10 cellular contexts compared by ENCODE assay signal in genomic region chr10:32960022-32960421, GRCh38. TPM values are rescaled to one million over a fixed set of nuclear protein-coding genes. Genes with fewer than 3 reads are reported as not detected.
A peak's percentile ranks its signal among the peaks of the same experiment; 100 is the strongest.
DNase-seq lines count a peak whose midpoint lies in the region; ATAC-seq and TF ChIP-seq lines count a peak whose summit lies in the region.
"Had no signal": no experiment of that assay in that cellular context is flagged by ENCODE, and none has a peak within 500 bp of the region (broad histone marks: within the 10 kb centered on the region; RNA-seq: fewer than 3 reads in every experiment).

No MANE protein-coding gene starts in this region.

- peaks cover 0 to 67% (median 7%) of the 10 kb centered on the region in 3 donors for H3K4me1 ChIP-seq in gastroesophageal sphincter
- peaks cover 14 to 61% (median 39%) of the 10 kb centered on the region in 4 donors for H3K4me1 ChIP-seq in stomach

- H3K36me3 Mint-ChIP-seq in activated CD8-positive, alpha-beta T cell treated with anti-CD3 and anti-CD28 coated beads for 36 hours (ENCODE audit: low read depth), result no peaks in the 10 kb centered on the region
- H3K36me3 Mint-ChIP-seq in activated CD8-positive, alpha-beta T cell treated with anti-CD3 and anti-CD28 coated beads, Interleukin-2, amount 10 ng/mL, durations not matched to agents 7 days and 5 days (ENCODE audit: low read depth), result peaks cover 2% of the 10 kb centered on the region
- H3K36me3 Mint-ChIP-seq in T-helper 17 cell (ENCODE audit: low read depth), result peaks cover 2% of the 10 kb centered on the region

- H3K4me3 ChIP-seq in gastroesophageal sphincter (no peak overlapping the region), stomach (peak overlapping the region in 1 of 4 donors; percentile 71)

- no peak for ATAC-seq in activated CD8-positive, alpha-beta T cell treated with anti-CD3 and anti-CD28 coated beads for 36 hours
- ATAC-seq in activated CD8-positive, alpha-beta T cell treated with anti-CD3 and anti-CD28 coated beads, Interleukin-2, amount 10 ng/mL, durations not matched to agents 7 days and 5 days, result no peak
- no peak for ATAC-seq in T-helper 17 cell
- no peak for ATAC-seq in gastroesophageal sphincter
- no peak for ATAC-seq in GM21381 (IDR thresholded peaks at IDR 0.05; ENCODE audit: unreplicated experiment)
- ATAC-seq: stimulated activated naive B cell treated with anti-CD40 and anti-IgM and Interleukin-4, amounts not matched to agents 10 μg/mL and 1 μg/mL and 100 μg/mL, for 72 hours had no signal

- peak; percentile 26 for DNase-seq in activated CD8-positive, alpha-beta T cell treated with anti-CD3 and anti-CD28 coated beads for 36 hours
- DNase-seq in activated CD8-positive, alpha-beta T cell treated with anti-CD3 and anti-CD28 coated beads, Interleukin-2, amount 10 ng/mL, durations not matched to agents 7 days and 5 days, result no peak
- no peak for DNase-seq in T-helper 17 cell
- DNase-seq in stomach, result no peak
- no peak for DNase-seq in SKM-1 treated with dmso at 0.1 percent for 144 hours (lab: John Stamatoyannopoulos, UW; ENCODE audit: unreplicated experiment)
- DNase-seq in stimulated activated naive CD4-positive, alpha-beta T cell (lab: John Stamatoyannopoulos, UW), result no peak
- DNase-seq: ovary; stimulated activated naive B cell treated with anti-CD40 and anti-IgM and Interleukin-4, amounts not matched to agents 10 μg/mL and 1 μg/mL and 100 μg/mL, for 72 hours had no signal

- POLR2A ChIA-PET in activated CD8-positive, alpha-beta T cell treated with anti-CD3 and anti-CD28 coated beads for 36 hours (lab: Charles Lee), result interaction anchor here (0.6 to 1.7 kb wide), 4 partner anchors 9 to 53 kb away, joined by 3 to 11 read pairs (median 4); no protein-coding TSS in a partner anchor
- POLR2A ChIA-PET in activated CD8-positive, alpha-beta T cell treated with anti-CD3 and anti-CD28 coated beads, Interleukin-2, amount 10 ng/mL, durations not matched to agents 7 days and 5 days (lab: Charles Lee), result interaction anchor here (1.2 to 1.5 kb wide), 2 partner anchors 21 to 44 kb away, joined by 8 read pairs; no protein-coding TSS in a partner anchor

- no peak for TF ChIP-seq CTCF in activated CD8-positive, alpha-beta T cell treated with anti-CD3 and anti-CD28 coated beads for 36 hours (IDR thresholded peaks at IDR 0.05)
- TF ChIP-seq CTCF in gastroesophageal sphincter (IDR thresholded peaks at IDR 0.05), result no peak
- no peak for TF ChIP-seq CTCF in stomach (IDR thresholded peaks at IDR 0.05)

- H3K9me3 Mint-ChIP-seq in activated CD8-positive, alpha-beta T cell treated with anti-CD3 and anti-CD28 coated beads for 36 hours, result no peaks in the 10 kb centered on the region
- H3K9me3 Mint-ChIP-seq in activated CD8-positive, alpha-beta T cell treated with anti-CD3 and anti-CD28 coated beads, Interleukin-2, amount 10 ng/mL, durations not matched to agents 7 days and 5 days (ENCODE audit: insufficient read depth), result no peaks in the 10 kb centered on the region
- H3K9me3 Mint-ChIP-seq: stimulated activated naive B cell treated with anti-CD40 and anti-IgM and Interleukin-4, amounts not matched to agents 10 μg/mL and 1 μg/mL and 100 μg/mL, for 72 hours had no signal

- intact Hi-C loops in activated CD8-positive, alpha-beta T cell treated with anti-CD3 and anti-CD28 coated beads for 36 hours (cut with micrococcal nuclease), result no loop called here
- intact Hi-C loops in stomach (cut with DNase I; ENCODE audit: low total_unique reads), result no loop called here

- no peaks in the 10 kb centered on the region for H3K27me3 Mint-ChIP-seq in activated CD8-positive, alpha-beta T cell treated with anti-CD3 and anti-CD28 coated beads for 36 hours
- peaks cover 14% of the 10 kb centered on the region for H3K27me3 Mint-ChIP-seq in activated CD8-positive, alpha-beta T cell treated with anti-CD3 and anti-CD28 coated beads, Interleukin-2, amount 10 ng/mL, durations not matched to agents 7 days and 5 days (ENCODE audit: low read depth)
- no peaks in the 10 kb centered on the region for H3K27me3 Mint-ChIP-seq in T-helper 17 cell
- H3K27me3 Mint-ChIP-seq: stimulated activated naive B cell treated with anti-CD40 and anti-IgM and Interleukin-4, amounts not matched to agents 10 μg/mL and 1 μg/mL and 100 μg/mL, for 72 hours had no signal

- CTCF ChIA-PET in activated CD8-positive, alpha-beta T cell treated with anti-CD3 and anti-CD28 coated beads for 36 hours (lab: Charles Lee), result interaction anchor here (1.0 to 1.8 kb wide), 8 partner anchors 8 to 233 kb away, joined by 3 to 8 read pairs (median 4); no protein-coding TSS in a partner anchor
- CTCF ChIA-PET in activated CD8-positive, alpha-beta T cell treated with anti-CD3 and anti-CD28 coated beads, Interleukin-2, amount 10 ng/mL, durations not matched to agents 7 days and 5 days (lab: Charles Lee), result interaction anchor here (0.6 to 1.8 kb wide), 6 partner anchors 11 to 1574 kb away, joined by 3 to 12 read pairs (median 3); no protein-coding TSS in a partner anchor

- H3K27ac Mint-ChIP-seq in activated CD8-positive, alpha-beta T cell treated with anti-CD3 and anti-CD28 coated beads for 36 hours, result no peak overlapping the region
- no peak overlapping the region for H3K27ac Mint-ChIP-seq in activated CD8-positive, alpha-beta T cell treated with anti-CD3 and anti-CD28 coated beads, Interleukin-2, amount 10 ng/mL, durations not matched to agents 7 days and 5 days
- H3K27ac Mint-ChIP-seq in T-helper 17 cell, result no peak overlapping the region
- H3K27ac Mint-ChIP-seq: stimulated activated naive B cell treated with anti-CD40 and anti-IgM and Interleukin-4, amounts not matched to agents 10 μg/mL and 1 μg/mL and 100 μg/mL, for 72 hours had no signal

- no peaks in the 10 kb centered on the region for H3K27me3 ChIP-seq in gastroesophageal sphincter
- H3K27me3 ChIP-seq in stomach, result no peaks in the 10 kb centered on the region
- H3K27me3 ChIP-seq: ovary had no signal

- no peak for TF ChIP-seq POLR2A in gastroesophageal sphincter (IDR thresholded peaks at IDR 0.05)
- TF ChIP-seq POLR2A in stomach (IDR thresholded peaks at IDR 0.05), result no peak

- H3K4me3 Mint-ChIP-seq in activated CD8-positive, alpha-beta T cell treated with anti-CD3 and anti-CD28 coated beads for 36 hours, result peak overlapping the region; percentile 2
- H3K4me3 Mint-ChIP-seq in activated CD8-positive, alpha-beta T cell treated with anti-CD3 and anti-CD28 coated beads, Interleukin-2, amount 10 ng/mL, durations not matched to agents 7 days and 5 days, result no peak overlapping the region
- H3K4me3 Mint-ChIP-seq in T-helper 17 cell, result peak overlapping the region; percentile 37

- 67 to 69% methylated on average over 4 of the region's 4 CpGs for WGBS in gastroesophageal sphincter (ENCODE audit: low coverage in 1 of 2), 2 donors
- WGBS in stomach, 5 donors, result 40 to 60% (median 49%) methylated on average over 4 of the region's 4 CpGs

- no peak for TF ChIP-seq EP300 in gastroesophageal sphincter (IDR thresholded peaks at IDR 0.05)
- no peak for TF ChIP-seq EP300 in stomach (IDR thresholded peaks at IDR 0.05)

- H3K9me3 ChIP-seq in T-helper 17 cell (ENCODE audit: control insufficient read depth, low read length, poor library complexity, severe bottlenecking), result no peaks in the 10 kb centered on the region
- H3K9me3 ChIP-seq in gastroesophageal sphincter, result no peaks in the 10 kb centered on the region
- H3K9me3 ChIP-seq in stomach, result no peaks in the 10 kb centered on the region
- H3K9me3 ChIP-seq: ovary had no signal

- peak overlapping the region; percentile 90 to 99 (median 98) for H3K27ac ChIP-seq in gastroesophageal sphincter
- H3K27ac ChIP-seq in stomach, result peak overlapping the region in 3 of 5 donors; percentile 96 to 98 (median 97)

- H3K36me3 ChIP-seq in gastroesophageal sphincter (no peaks in the 10 kb centered on the region), stomach (no peaks in the 10 kb centered on the region)
- H3K36me3 ChIP-seq: ovary had no signal

- H3K4me1 Mint-ChIP-seq in activated CD8-positive, alpha-beta T cell treated with anti-CD3 and anti-CD28 coated beads for 36 hours (ENCODE audit: low read depth), result peaks cover 35% of the 10 kb centered on the region
- H3K4me1 Mint-ChIP-seq in activated CD8-positive, alpha-beta T cell treated with anti-CD3 and anti-CD28 coated beads, Interleukin-2, amount 10 ng/mL, durations not matched to agents 7 days and 5 days (ENCODE audit: low read depth), result peaks cover 19% of the 10 kb centered on the region
- H3K4me1 Mint-ChIP-seq in T-helper 17 cell, result peaks cover 25% of the 10 kb centered on the region

RNA-seq across cellular contexts. Expression of gene ITGB1, which starts 2.0 kb away (rescaled TPM):
- 10 to 100 TPM; 45.1 to 45.4 TPM for total RNA-seq in activated CD8-positive, alpha-beta T cell treated with anti-CD3 and anti-CD28 coated beads for 36 hours
- 10 to 100 TPM; 35.0 to 40.2 TPM for total RNA-seq in activated CD8-positive, alpha-beta T cell treated with anti-CD3 and anti-CD28 coated beads, Interleukin-2, amount 10 ng/mL, durations not matched to agents 7 days and 5 days
- 100 to 1,000 TPM; 392 to 428 TPM for total RNA-seq in T-helper 17 cell
- 1,000 to 10,000 TPM in 3 of 4 donors, 100 to 1,000 TPM in 1; 998 to 2,832 (median 1,462) TPM for total RNA-seq in gastroesophageal sphincter
- total RNA-seq in stomach, result 100 to 1,000 TPM; 134 to 909 (median 278) TPM
- 10 to 100 TPM; 57.9 to 97.9 (median 91.4) TPM for polyA plus RNA-seq in stomach
